Comparison of ENCODE assay signal across 35 cellular contexts in genomic region chr14:25677111-25677510, GRCh38.
"Had no signal": no experiment of that assay in that cellular context is flagged by ENCODE, and none has a peak within 500 bp of the region (broad histone marks: within the 10 kb centered on the region; RNA-seq: fewer than 3 reads in every experiment).

No MANE protein-coding gene starts in this region.

- DNase-seq: Kasumi-1, MG63, MM.1S, MV-4-11, NCI-H1048, NCI-H1092, NCI-H1092 treated with DMSO at 0.1 percent for 48 hours, NCI-H1105, NCI-H1105 treated with DMSO at 0.1 percent for 48 hours, NCI-H1417, NCI-H1417 treated with DMSO at 0.1 percent for 48 hours, NCI-H1436, NCI-H1436 treated with DMSO at 0.1 percent for 48 hours, NCI-H146, NCI-H1694, NCI-H1694 treated with DMSO at 0.1 percent for 48 hours, NCI-H187, NCI-H187 treated with DMSO at 0.1 percent for 48 hours, NCI-H1930, NCI-H2029, NCI-H2029 treated with DMSO at 0.1 percent for 48 hours, NCI-H2081, NCI-H2081 treated with DMSO at 0.1 percent for 48 hours, NCI-H2107, NCI-H2171, NCI-H2171 treated with DMSO at 0.1 percent for 48 hours, NCI-H2227 treated with DMSO at 0.1 percent for 48 hours, NCI-H226, NCI-H345, NCI-H446, NCI-H446 treated with DMSO at 0.1 percent for 48 hours, NCI-H510A, NCI-H510A treated with DMSO at 0.1 percent for 48 hours, NCI-H524, NCI-H524 treated with DMSO at 0.1 percent for 48 hours had no signal

- H3K9me3 ChIP-seq: MG63 had no signal

- H3K4me3 ChIP-seq: MG63 had no signal

- H3K27me3 ChIP-seq: MG63 had no signal

- H3K36me3 ChIP-seq: MG63 had no signal
